Comparison of ENCODE assay signal across 10 cellular contexts in the genomic region with DNA sequence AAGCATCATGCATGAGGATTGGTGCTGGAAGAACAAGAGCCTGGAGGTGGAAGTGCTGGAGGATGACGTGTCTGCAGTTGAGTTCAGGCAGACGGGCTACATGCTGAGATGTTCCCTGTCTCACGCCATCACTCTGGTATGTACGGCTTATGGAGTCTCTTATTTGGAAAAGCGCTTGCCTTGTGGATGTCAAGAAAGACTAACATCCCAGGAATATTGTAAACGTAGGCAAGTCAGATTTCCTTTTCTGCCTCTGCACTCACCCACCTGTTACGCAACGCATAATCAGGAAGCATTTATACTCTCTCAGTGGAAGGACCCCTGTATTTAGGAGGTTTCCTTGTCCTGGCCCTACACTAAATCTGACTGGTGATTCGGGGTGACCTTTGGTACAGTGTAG. TPM values are rescaled to one million over a fixed set of nuclear protein-coding genes. Genes with fewer than 3 reads are reported as not detected.
"Had no signal": no experiment of that assay in that cellular context is flagged by ENCODE, and none has a peak within 500 bp of the region (broad histone marks: within the 10 kb centered on the region; RNA-seq: fewer than 3 reads in every experiment).

No MANE protein-coding gene starts in this region.

RNA-seq across cellular contexts. Expression of a gene that starts 41.8 kb away (rescaled TPM):
- total RNA-seq: activated CD4-positive, alpha-beta memory T cell treated with anti-CD3 and anti-CD28 coated beads for 36 hours; activated CD4-positive, alpha-beta T cell treated with anti-CD3 and anti-CD28 coated beads, Interleukin-2, amount 10 ng/mL, durations not matched to agents 24 days and 14 days; activated CD8-positive, alpha-beta memory T cell treated with anti-CD3 and anti-CD28 coated beads for 36 hours; activated CD8-positive, alpha-beta T cell treated with anti-CD3 and anti-CD28 coated beads, Interleukin-2, amount 10 ng/mL, durations not matched to agents 7 days and 5 days; activated naive CD4-positive, alpha-beta T cell treated with anti-CD3 and anti-CD28 coated beads for 36 hours; activated naive CD8-positive, alpha-beta T cell treated with anti-CD3 and anti-CD28 coated beads for 36 hours; activated T-helper 1 cell treated with anti-CD3 and anti-CD28 coated beads, Interleukin-12 subunit alpha, Interleukin-12 subunit beta, Interleukin-2, Interleukin-4 antibody, amounts not matched to agents 30 ng/mL and 10 ng/mL and 1 ng/mL, durations not matched to agents 14 hours and 24 hours and 36 hours; activated T-helper 2 cell treated with anti-CD3 and anti-CD28 coated beads, Interferon-gamma antibody, Interleukin-2, Interleukin-4, amounts not matched to agents 10 μg/mL and 5 μg/mL and 100 μg/mL, durations not matched to agents 14 hours and 24 hours and 36 hours; bronchial epithelial cell; T-helper 2 cell treated with Interferon-gamma antibody and Interleukin-4, amounts not matched to agents 100 ng/mL and 5 ng/mL, for 36 hours had no signal
